In the genomic region with DNA sequence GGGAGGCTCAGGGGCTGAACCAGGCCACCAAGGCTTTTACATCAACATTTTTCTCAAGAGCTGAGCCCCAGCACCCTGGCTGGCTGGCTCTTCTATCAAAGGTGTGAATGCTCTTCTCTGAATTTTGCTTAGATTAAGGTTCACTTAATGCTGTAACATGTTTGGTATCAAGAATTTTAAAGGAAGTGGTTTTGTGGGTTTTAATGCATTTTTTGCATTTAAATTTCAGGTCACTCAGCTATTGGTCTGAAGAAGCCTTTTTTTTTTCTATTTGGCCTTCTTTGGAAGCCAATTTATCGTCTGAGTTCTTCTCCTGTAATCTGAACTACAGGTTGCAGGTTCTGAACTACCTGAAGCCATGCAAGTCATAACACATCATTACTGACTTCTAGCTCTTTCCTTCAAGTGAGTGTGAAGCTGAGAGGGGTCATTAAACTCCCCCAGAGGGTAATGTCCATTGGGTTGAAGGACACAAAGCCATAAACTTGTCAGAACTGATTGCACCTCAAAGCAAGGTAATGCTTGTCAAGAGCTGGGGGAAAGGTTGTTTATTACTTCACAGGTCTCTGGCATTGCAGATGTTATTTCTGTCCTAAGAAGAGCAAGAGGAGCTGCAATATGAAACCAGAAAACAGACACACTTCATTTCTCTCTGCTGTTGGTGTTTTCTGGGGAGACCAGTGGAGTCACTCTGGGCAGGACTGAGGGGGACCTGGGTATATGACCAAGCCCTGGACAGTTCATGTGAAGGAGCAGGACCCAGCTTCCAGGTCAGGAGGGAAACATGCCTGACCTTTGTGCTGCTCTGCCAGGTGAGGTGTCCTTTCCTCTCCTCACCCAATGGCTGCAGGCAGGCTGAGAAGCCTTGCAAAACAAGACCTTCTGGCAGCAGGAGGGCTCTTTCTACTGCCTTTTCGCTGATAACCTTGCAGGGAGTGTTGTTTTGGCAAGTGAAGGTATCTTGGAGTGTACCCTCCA, we compare ENCODE assay signal across 2 cellular contexts.
TF ChIP-seq lines count a peak whose summit lies in the region.

No MANE protein-coding gene starts in this region.

TF ChIP-seq in GM23338, 12 proteins besides CTCF, POLR2A, EP300 and RAD21 (continued from another document):
- TF ChIP-seq, protein P1, sequence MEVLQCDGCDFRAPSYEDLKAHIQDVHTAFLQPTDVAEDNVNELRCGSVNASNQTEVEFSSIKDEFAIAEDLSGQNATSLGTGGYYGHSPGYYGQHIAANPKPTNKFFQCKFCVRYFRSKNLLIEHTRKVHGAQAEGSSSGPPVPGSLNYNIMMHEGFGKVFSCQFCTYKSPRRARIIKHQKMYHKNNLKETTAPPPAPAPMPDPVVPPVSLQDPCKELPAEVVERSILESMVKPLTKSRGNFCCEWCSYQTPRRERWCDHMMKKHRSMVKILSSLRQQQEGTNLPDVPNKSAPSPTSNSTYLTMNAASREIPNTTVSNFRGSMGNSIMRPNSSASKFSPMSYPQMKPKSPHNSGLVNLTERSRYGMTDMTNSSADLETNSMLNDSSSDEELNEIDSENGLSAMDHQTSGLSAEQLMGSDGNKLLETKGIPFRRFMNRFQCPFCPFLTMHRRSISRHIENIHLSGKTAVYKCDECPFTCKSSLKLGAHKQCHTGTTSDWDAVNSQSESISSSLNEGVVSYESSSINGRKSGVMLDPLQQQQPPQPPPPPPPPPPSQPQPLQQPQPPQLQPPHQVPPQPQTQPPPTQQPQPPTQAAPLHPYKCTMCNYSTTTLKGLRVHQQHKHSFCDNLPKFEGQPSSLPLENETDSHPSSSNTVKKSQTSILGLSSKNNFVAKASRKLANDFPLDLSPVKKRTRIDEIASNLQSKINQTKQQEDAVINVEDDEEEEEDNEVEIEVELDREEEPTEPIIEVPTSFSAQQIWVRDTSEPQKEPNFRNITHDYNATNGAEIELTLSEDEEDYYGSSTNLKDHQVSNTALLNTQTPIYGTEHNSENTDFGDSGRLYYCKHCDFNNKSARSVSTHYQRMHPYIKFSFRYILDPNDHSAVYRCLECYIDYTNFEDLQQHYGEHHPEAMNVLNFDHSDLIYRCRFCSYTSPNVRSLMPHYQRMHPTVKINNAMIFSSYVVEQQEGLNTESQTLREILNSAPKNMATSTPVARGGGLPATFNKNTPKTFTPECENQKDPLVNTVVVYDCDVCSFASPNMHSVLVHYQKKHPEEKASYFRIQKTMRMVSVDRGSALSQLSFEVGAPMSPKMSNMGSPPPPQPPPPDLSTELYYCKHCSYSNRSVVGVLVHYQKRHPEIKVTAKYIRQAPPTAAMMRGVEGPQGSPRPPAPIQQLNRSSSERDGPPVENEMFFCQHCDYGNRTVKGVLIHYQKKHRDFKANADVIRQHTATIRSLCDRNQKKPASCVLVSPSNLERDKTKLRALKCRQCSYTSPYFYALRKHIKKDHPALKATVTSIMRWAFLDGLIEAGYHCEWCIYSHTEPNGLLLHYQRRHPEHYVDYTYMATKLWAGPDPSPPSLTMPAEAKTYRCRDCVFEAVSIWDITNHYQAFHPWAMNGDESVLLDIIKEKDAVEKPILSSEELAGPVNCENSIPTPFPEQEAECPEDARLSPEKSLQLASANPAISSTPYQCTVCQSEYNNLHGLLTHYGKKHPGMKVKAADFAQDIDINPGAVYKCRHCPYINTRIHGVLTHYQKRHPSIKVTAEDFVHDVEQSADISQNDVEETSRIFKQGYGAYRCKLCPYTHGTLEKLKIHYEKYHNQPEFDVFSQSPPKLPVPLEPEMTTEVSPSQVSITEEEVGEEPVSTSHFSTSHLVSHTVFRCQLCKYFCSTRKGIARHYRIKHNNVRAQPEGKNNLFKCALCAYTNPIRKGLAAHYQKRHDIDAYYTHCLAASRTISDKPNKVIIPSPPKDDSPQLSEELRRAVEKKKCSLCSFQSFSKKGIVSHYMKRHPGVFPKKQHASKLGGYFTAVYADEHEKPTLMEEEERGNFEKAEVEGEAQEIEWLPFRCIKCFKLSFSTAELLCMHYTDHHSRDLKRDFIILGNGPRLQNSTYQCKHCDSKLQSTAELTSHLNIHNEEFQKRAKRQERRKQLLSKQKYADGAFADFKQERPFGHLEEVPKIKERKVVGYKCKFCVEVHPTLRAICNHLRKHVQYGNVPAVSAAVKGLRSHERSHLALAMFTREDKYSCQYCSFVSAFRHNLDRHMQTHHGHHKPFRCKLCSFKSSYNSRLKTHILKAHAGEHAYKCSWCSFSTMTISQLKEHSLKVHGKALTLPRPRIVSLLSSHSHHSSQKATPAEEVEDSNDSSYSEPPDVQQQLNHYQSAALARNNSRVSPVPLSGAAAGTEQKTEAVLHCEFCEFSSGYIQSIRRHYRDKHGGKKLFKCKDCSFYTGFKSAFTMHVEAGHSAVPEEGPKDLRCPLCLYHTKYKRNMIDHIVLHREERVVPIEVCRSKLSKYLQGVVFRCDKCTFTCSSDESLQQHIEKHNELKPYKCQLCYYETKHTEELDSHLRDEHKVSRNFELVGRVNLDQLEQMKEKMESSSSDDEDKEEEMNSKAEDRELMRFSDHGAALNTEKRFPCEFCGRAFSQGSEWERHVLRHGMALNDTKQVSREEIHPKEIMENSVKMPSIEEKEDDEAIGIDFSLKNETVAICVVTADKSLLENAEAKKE (CRISPR knock-in tag; IDR thresholded peaks at IDR 0.05), result no peak
- TF ChIP-seq JUNB (IDR thresholded peaks at IDR 0.05; ENCODE audit: unreplicated experiment) (no peak), ZNF331 (CRISPR knock-in tag; IDR thresholded peaks at IDR 0.05; ENCODE audit: low read depth) (no peak), POLR2AphosphoS5 (IDR thresholded peaks at IDR 0.05; ENCODE audit: low read depth) (no peak)

TF ChIP-seq in WTC11, 78 proteins besides CTCF, POLR2A, EP300 and RAD21 (continued from another document):
- TF ChIP-seq, protein P2, sequence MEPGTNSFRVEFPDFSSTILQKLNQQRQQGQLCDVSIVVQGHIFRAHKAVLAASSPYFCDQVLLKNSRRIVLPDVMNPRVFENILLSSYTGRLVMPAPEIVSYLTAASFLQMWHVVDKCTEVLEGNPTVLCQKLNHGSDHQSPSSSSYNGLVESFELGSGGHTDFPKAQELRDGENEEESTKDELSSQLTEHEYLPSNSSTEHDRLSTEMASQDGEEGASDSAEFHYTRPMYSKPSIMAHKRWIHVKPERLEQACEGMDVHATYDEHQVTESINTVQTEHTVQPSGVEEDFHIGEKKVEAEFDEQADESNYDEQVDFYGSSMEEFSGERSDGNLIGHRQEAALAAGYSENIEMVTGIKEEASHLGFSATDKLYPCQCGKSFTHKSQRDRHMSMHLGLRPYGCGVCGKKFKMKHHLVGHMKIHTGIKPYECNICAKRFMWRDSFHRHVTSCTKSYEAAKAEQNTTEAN (CRISPR knock-in tag; IDR thresholded peaks at IDR 0.05), result no peak
- TF ChIP-seq, protein P3, sequence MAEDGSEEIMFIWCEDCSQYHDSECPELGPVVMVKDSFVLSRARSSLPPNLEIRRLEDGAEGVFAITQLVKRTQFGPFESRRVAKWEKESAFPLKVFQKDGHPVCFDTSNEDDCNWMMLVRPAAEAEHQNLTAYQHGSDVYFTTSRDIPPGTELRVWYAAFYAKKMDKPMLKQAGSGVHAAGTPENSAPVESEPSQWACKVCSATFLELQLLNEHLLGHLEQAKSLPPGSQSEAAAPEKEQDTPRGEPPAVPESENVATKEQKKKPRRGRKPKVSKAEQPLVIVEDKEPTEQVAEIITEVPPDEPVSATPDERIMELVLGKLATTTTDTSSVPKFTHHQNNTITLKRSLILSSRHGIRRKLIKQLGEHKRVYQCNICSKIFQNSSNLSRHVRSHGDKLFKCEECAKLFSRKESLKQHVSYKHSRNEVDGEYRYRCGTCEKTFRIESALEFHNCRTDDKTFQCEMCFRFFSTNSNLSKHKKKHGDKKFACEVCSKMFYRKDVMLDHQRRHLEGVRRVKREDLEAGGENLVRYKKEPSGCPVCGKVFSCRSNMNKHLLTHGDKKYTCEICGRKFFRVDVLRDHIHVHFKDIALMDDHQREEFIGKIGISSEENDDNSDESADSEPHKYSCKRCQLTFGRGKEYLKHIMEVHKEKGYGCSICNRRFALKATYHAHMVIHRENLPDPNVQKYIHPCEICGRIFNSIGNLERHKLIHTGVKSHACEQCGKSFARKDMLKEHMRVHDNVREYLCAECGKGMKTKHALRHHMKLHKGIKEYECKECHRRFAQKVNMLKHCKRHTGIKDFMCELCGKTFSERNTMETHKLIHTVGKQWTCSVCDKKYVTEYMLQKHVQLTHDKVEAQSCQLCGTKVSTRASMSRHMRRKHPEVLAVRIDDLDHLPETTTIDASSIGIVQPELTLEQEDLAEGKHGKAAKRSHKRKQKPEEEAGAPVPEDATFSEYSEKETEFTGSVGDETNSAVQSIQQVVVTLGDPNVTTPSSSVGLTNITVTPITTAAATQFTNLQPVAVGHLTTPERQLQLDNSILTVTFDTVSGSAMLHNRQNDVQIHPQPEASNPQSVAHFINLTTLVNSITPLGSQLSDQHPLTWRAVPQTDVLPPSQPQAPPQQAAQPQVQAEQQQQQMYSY (CRISPR knock-in tag; IDR thresholded peaks at IDR 0.05), result no peak
- TF ChIP-seq, protein P4, sequence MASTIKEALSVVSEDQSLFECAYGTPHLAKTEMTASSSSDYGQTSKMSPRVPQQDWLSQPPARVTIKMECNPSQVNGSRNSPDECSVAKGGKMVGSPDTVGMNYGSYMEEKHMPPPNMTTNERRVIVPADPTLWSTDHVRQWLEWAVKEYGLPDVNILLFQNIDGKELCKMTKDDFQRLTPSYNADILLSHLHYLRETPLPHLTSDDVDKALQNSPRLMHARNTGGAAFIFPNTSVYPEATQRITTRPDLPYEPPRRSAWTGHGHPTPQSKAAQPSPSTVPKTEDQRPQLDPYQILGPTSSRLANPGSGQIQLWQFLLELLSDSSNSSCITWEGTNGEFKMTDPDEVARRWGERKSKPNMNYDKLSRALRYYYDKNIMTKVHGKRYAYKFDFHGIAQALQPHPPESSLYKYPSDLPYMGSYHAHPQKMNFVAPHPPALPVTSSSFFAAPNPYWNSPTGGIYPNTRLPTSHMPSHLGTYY (CRISPR knock-in tag; IDR thresholded peaks at IDR 0.05), result no peak
- TF ChIP-seq, protein P5, sequence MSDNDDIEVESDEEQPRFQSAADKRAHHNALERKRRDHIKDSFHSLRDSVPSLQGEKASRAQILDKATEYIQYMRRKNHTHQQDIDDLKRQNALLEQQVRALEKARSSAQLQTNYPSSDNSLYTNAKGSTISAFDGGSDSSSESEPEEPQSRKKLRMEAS (CRISPR knock-in tag; IDR thresholded peaks at IDR 0.05), result no peak
- TF ChIP-seq NFE2L1 (CRISPR knock-in tag; IDR thresholded peaks at IDR 0.05) (no peak), FOXP1 (CRISPR knock-in tag; IDR thresholded peaks at IDR 0.05; ENCODE audit: borderline replicate concordance) (no peak), CREB1 (CRISPR knock-in tag; IDR thresholded peaks at IDR 0.05) (no peak)
- TF ChIP-seq, protein P6, sequence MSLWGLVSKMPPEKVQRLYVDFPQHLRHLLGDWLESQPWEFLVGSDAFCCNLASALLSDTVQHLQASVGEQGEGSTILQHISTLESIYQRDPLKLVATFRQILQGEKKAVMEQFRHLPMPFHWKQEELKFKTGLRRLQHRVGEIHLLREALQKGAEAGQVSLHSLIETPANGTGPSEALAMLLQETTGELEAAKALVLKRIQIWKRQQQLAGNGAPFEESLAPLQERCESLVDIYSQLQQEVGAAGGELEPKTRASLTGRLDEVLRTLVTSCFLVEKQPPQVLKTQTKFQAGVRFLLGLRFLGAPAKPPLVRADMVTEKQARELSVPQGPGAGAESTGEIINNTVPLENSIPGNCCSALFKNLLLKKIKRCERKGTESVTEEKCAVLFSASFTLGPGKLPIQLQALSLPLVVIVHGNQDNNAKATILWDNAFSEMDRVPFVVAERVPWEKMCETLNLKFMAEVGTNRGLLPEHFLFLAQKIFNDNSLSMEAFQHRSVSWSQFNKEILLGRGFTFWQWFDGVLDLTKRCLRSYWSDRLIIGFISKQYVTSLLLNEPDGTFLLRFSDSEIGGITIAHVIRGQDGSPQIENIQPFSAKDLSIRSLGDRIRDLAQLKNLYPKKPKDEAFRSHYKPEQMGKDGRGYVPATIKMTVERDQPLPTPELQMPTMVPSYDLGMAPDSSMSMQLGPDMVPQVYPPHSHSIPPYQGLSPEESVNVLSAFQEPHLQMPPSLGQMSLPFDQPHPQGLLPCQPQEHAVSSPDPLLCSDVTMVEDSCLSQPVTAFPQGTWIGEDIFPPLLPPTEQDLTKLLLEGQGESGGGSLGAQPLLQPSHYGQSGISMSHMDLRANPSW (CRISPR knock-in tag; conservative IDR thresholded peaks at IDR 0.05; ENCODE audit: low read depth), result no peak
- TF ChIP-seq, protein P7, sequence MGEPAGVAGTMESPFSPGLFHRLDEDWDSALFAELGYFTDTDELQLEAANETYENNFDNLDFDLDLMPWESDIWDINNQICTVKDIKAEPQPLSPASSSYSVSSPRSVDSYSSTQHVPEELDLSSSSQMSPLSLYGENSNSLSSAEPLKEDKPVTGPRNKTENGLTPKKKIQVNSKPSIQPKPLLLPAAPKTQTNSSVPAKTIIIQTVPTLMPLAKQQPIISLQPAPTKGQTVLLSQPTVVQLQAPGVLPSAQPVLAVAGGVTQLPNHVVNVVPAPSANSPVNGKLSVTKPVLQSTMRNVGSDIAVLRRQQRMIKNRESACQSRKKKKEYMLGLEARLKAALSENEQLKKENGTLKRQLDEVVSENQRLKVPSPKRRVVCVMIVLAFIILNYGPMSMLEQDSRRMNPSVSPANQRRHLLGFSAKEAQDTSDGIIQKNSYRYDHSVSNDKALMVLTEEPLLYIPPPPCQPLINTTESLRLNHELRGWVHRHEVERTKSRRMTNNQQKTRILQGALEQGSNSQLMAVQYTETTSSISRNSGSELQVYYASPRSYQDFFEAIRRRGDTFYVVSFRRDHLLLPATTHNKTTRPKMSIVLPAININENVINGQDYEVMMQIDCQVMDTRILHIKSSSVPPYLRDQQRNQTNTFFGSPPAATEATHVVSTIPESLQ (CRISPR knock-in tag; IDR thresholded peaks at IDR 0.05), result no peak
